18 cellular contexts compared by ENCODE assay signal in the genomic region with DNA sequence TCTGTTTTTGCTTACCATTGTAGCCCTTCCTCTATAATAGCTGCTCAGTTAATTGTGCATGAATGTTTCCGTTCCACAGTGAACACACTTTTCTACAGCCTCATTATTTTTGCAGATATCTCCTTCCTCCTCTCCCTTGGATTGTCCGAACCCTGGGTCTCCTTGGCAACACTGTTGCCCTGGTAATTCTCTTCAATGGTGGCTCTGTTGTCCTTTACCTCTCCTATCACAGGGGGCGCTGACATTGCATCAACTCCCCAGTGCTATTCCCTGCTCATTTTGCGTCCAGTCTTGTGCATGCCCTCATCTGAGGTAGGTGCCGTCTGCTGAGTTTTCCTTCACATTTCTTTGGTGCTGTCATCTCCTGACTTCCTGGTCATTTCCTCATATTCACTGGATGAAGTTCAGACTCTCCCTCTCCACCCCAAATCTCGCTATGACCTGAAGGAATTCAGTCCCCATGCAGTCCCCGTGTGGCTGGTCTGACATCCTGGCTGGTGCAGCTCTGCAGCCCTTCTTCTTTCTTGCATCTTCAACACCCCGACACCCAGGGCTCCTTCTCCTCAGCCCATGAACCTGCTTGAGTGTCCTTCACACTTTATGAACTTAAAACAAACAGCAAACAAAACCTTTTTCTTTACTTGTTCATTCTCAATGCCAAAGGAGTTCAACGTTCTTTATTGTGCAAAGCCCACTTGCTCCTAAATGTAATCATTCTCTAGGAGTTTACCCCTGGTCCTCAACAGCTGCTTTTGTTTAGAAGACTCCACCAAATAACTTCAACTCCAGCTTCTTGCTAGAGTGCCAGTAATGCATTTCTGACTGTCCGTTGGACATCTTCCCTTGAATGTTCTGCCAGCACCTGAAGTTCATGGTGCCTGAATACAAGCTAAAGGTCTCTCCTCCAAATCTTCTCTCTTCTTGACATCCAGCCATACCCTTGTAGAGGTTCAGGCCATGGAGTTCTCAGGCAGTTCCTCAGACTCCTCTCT. TPM values are rescaled to one million over a fixed set of nuclear protein-coding genes. Genes with fewer than 3 reads are reported as not detected.
DNase-seq lines count a peak whose midpoint lies in the region; FAIRE-seq and TF ChIP-seq lines count a peak whose summit lies in the region.
"Had no signal": no experiment of that assay in that cellular context is flagged by ENCODE, and none has a peak within 500 bp of the region (broad histone marks: within the 10 kb centered on the region; RNA-seq: fewer than 3 reads in every experiment).

No MANE protein-coding gene starts in this region.

- H3K27me3 ChIP-seq in testis = no peaks in the 10 kb centered on the region
- H3K27me3 ChIP-seq in small intestine (ENCODE audit: control insufficient read depth in 2 of 2, insufficient read depth in 2 of 2, low read length in 2 of 2) = no peaks in the 10 kb centered on the region
- H3K27me3 ChIP-seq: tibial nerve had no signal

- H3K36me3 ChIP-seq in testis (ENCODE audit: low read depth, missing control alignments) (no peaks in the 10 kb centered on the region), small intestine (ENCODE audit: control insufficient read depth in 2 of 2, insufficient read depth in 2 of 2, low read length in 2 of 2) (peaks cover 0 to 2% of the 10 kb centered on the region in 2 donors)
- H3K36me3 ChIP-seq: tibial nerve had no signal

- H3K4me3 ChIP-seq in testis = no peak overlapping the region
- H3K4me3 ChIP-seq in foreskin fibroblast (ENCODE audit: low read depth in 1 of 2, low read length in 2 of 2) = no peak overlapping the region
- H3K4me3 ChIP-seq in small intestine (ENCODE audit: low read depth in 1 of 2, low read length in 2 of 2) = no peak overlapping the region
- H3K4me3 ChIP-seq: tibial nerve had no signal

- no peak for TF ChIP-seq CTCF in testis (IDR thresholded peaks at IDR 0.05)
- no peak for TF ChIP-seq CTCF in foreskin fibroblast (IDR thresholded peaks at IDR 0.05; ENCODE audit: low read depth, low read length)

- no peak for TF ChIP-seq POLR2A in testis (IDR thresholded peaks at IDR 0.05)

- H3K9me3 ChIP-seq in testis (no peaks in the 10 kb centered on the region), small intestine (ENCODE audit: control insufficient read depth, low read depth) (no peaks in the 10 kb centered on the region)
- H3K9me3 ChIP-seq: tibial nerve had no signal

- DNase-seq in DMS53 (lab: John Stamatoyannopoulos, UW) (peak; percentile 7), DMS53 treated with DMSO at 0.1 percent for 48 hours (lab: John Stamatoyannopoulos, UW; ENCODE audit: unreplicated experiment) (no peak), NCI-H69 (lab: John Stamatoyannopoulos, UW) (peak; percentile 10), fibroblast of gingiva (ENCODE audit: low read depth) (peak; percentile 16), testis (peak; percentile 29), foreskin fibroblast (no peak), small intestine (no peak), HuH-7.5 (ENCODE audit: low spot score) (no peak)
- DNase-seq: activated CD4-positive, alpha-beta memory T cell treated with anti-CD3 and anti-CD28 coated beads for 36 hours; GDM1; glutamatergic neuron; kidney glomerular epithelial cell; NCI-H1694; NCI-H524; stimulated activated CD4-positive, alpha-beta T cell treated with anti-CD3 and anti-CD28 coated beads, Interleukin-4, amount 100 ng/mL, for 1 hour had no signal

- intact Hi-C loops in testis (cut with DNase I; ENCODE audit: low total_unique reads) = no loop called here

- H3K4me1 ChIP-seq in testis (peaks cover 63% of the 10 kb centered on the region), small intestine (ENCODE audit: control insufficient read depth in 2 of 2, insufficient read depth in 1 of 2, low read depth in 1 of 2, low read length in 1 of 2) (peaks cover 2 to 6% of the 10 kb centered on the region in 2 donors)

- peak overlapping the region in 1 of 2 donors; percentile 84 for H3K27ac ChIP-seq in testis
- H3K27ac ChIP-seq in small intestine (ENCODE audit: low read depth in 1 of 2, low read length in 1 of 2) = no peak overlapping the region

- no peak for FAIRE-seq in small intestine (lab: Jason Lieb, UNC)
- FAIRE-seq: endothelial cell of umbilical vein, TTC549 had no signal

- 63 to 70% methylated on average over 10 of the region's 10 CpGs for WGBS in testis, 2 donors
- 84 to 90% (median 90%) methylated on average over 10 of the region's 10 CpGs for WGBS in small intestine, 3 donors

RNA-seq across cellular contexts. Expression of a gene that starts 21.3 kb away (rescaled TPM):
- 100 to 1,000 TPM; 102 to 121 TPM for total RNA-seq in testis
- polyA plus RNA-seq in testis (ENCODE audit: insufficient read depth, low read depth, low replicate concordance) (18.3 TPM), small intestine (1 to 10 TPM; 6.8 to 9.1 (median 8.1) TPM)

Comparison
In these comparisons a context has a peak if more than half of its experiments do, and no peak if none do; other contexts are left out.
1. DNase-seq: peak in DMS53 (single experiment), NCI-H69 (single experiment), fibroblast of gingiva (single experiment) and testis (single experiment); none in DMS53 treated with DMSO at 0.1 percent for 48 hours (single experiment), foreskin fibroblast (0 of 2), small intestine (single experiment) and HuH-7.5 (single experiment).